ENCODE assay signal across 14 cellular contexts in the genomic region with DNA sequence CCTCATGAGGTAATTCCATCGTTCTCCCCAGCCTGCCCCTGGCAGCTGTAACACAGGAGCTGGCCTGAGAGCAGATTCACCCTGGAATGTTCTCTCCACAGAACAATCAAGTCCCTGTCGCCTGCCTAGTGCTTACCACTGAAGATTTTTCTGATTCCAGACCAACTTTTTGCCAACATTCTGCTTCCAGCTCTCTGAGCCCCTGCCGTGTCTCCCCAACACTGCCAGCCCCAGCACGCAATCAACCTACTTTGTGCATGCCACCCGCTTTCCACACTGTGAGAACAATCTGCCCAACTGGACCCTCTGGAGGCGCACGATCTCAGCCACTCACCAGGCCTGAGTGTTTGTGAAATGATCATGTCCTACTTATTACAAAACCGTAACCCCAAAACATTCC.
DNase-seq lines count a peak whose midpoint lies in the region; ATAC-seq, FAIRE-seq and TF ChIP-seq lines count a peak whose summit lies in the region.
"Had no signal": no experiment of that assay in that cellular context is flagged by ENCODE, and none has a peak within 500 bp of the region (broad histone marks: within the 10 kb centered on the region; RNA-seq: fewer than 3 reads in every experiment).

No MANE protein-coding gene starts in this region.

- FAIRE-seq in GM19239 (lab: Jason Lieb, UNC) = no peak

- DNase-seq in cardiac septum (ENCODE audit: low spot score) (peak; percentile 61), heart right ventricle (no peak), amniotic epithelial cell (ENCODE audit: low read depth) (peak; percentile 18), mesenteric fat pad (ENCODE audit: low spot score) (peak; percentile 77), GM19239 (ENCODE audit: insufficient read length, low spot score) (no peak), HEK293T (ENCODE audit: extremely low spot score) (no peak)
- no peak for DNase-seq in effector CD4-positive, alpha-beta T cell
- DNase-seq: activated T-cell treated with anti-CD3 and anti-CD28 coated beads, Interleukin-2, amount 50 U/mL, for 1 hour; amniotic stem cell; Karpas-422; NCI-H1436 treated with DMSO at 0.1 percent for 48 hours; NCI-H510A; SW 1271 had no signal

- CTCF ChIA-PET in HEK293T (lab: Yijun Ruan, JAX) = no interaction called here

- H3K36me3 ChIP-seq in heart right ventricle = peaks cover 0 to 100% (median 51%) of the 10 kb centered on the region in 9 donors

- 90 to 92% methylated on average over 8 of the region's 8 CpGs for WGBS in heart right ventricle, 2 donors

- no peaks in the 10 kb centered on the region for H3K9me3 ChIP-seq in heart right ventricle

- no peak for ATAC-seq in heart right ventricle
- ATAC-seq in activated CD4-positive, CD25-positive, alpha-beta regulatory T cell treated with anti-CD3 and anti-CD28 coated beads, Interleukin-2, amount 50 U/mL, for 24 hours = no peak

- no peak overlapping the region for H3K4me3 ChIP-seq in heart right ventricle

- H3K27ac ChIP-seq in heart right ventricle = no peak overlapping the region

- no peak for TF ChIP-seq CTCF in heart right ventricle (IDR thresholded peaks at IDR 0.05)

- intact Hi-C loops in cardiac septum (cut with DNase I) = no loop called here
- intact Hi-C loops in heart right ventricle (cut with DNase I) = no loop called here

- POLR2A ChIA-PET in HEK293T (lab: Yijun Ruan, JAX) = no interaction called here

- H3K27me3 ChIP-seq in heart right ventricle = no peaks in the 10 kb centered on the region

- H3K4me1 ChIP-seq in heart right ventricle = peaks cover 0 to 11% (median 3%) of the 10 kb centered on the region in 9 donors

TF ChIP-seq in HEK293T, 16 proteins besides CTCF, POLR2A, EP300 and RAD21:
- TF ChIP-seq LEF1 (IDR thresholded peaks at IDR 0.05; ENCODE audit: borderline replicate concordance) (no peak), BHLHE40 (IDR thresholded peaks at IDR 0.05; ENCODE audit: borderline replicate concordance) (no peak), ZNF384 (IDR thresholded peaks at IDR 0.05) (no peak), SP1 (IDR thresholded peaks at IDR 0.05) (no peak)

Comparison
In these comparisons a context has a peak if more than half of its experiments do, and no peak if none do; other contexts are left out.
1. DNase-seq: peak in cardiac septum (single experiment), amniotic epithelial cell (single experiment) and mesenteric fat pad (single experiment); none in heart right ventricle (0 of 2), effector CD4-positive, alpha-beta T cell (single experiment), GM19239 (single experiment) and HEK293T (single experiment).